Comparison of ENCODE assay signal across 9 cellular contexts in genomic region chr1:204162498-204163074, GRCh38. TPM values are rescaled to one million over a fixed set of nuclear protein-coding genes. Genes with fewer than 3 reads are reported as not detected.
DNase-seq lines count a peak whose midpoint lies in the region; ATAC-seq and TF ChIP-seq lines count a peak whose summit lies in the region.
"Had no signal": no experiment of that assay in that cellular context is flagged by ENCODE, and none has a peak within 500 bp of the region (broad histone marks: within the 10 kb centered on the region; RNA-seq: fewer than 3 reads in every experiment).

No MANE protein-coding gene starts in this region.

- H3K9me3 ChIP-seq in right lobe of liver: no peaks in the 10 kb centered on the region

- no peak for TF ChIP-seq POLR2A in right lobe of liver (IDR thresholded peaks at IDR 0.05)

- no peaks in the 10 kb centered on the region for H3K36me3 ChIP-seq in right lobe of liver

- DNase-seq in DMS153 treated with DMSO at 0.1 percent for 48 hours (lab: John Stamatoyannopoulos, UW; ENCODE audit: unreplicated experiment) (peak; percentile 93), NCI-H526 treated with DMSO at 0.1 percent for 48 hours (lab: John Stamatoyannopoulos, UW) (peak; percentile 59), dedifferentiated amniotic fluid mesenchymal stem cell (ENCODE audit: extremely low spot score) (peak; percentile 50), right lobe of liver (peak; percentile 81 to 84 (median 84))
- DNase-seq in activated CD4-positive, alpha-beta T cell treated with anti-CD3 and anti-CD28 coated beads, Interleukin-2, amount 50 U/mL, for 1 hour: peak; percentile 78
- DNase-seq in stimulated activated CD4-positive, alpha-beta T cell treated with anti-CD3 and anti-CD28 coated beads, TNF-alpha, amount 100 ng/mL, for 4 hours (ENCODE audit: low read depth in 3 of 3): peak; percentile 59 to 68 (median 63)

- H3K27ac ChIP-seq in right lobe of liver: no peak overlapping the region

- ATAC-seq in HG03521 (IDR thresholded peaks at IDR 0.05; ENCODE audit: unreplicated experiment) (peak; percentile 46), right lobe of liver (peak; percentile 93 to 98 (median 96)), HG03025 (IDR thresholded peaks at IDR 0.05; ENCODE audit: low FRiP score, unreplicated experiment) (no peak)

- intact Hi-C loops in right lobe of liver (cut with DNase I): loop anchor here (5.0 kb wide), 3 partner anchors 45 to 205 kb away; no protein-coding TSS in a partner anchor

- no peak overlapping the region for H3K4me3 ChIP-seq in right lobe of liver

- no peaks in the 10 kb centered on the region for H3K27me3 ChIP-seq in right lobe of liver

- WGBS in right lobe of liver (ENCODE audit: insufficient coverage, low coverage, low lambda C conversion rate, missing lambda C conversion rate): 13% methylated on average over 6 of the region's 7 CpGs

- peak; percentile 99 to 100 (median 100) for TF ChIP-seq CTCF in right lobe of liver (IDR thresholded peaks at IDR 0.05)

- H3K4me1 ChIP-seq in right lobe of liver: peaks cover 0 to 11% (median 0%) of the 10 kb centered on the region in 4 donors

RNA-seq across cellular contexts. Expression of gene REN, which starts 3.6 kb away (rescaled TPM):
- under 1 TPM in 5 of 6 experiments, not detected in 1; 0.25 to 0.44 (median 0.27) TPM for total RNA-seq in right lobe of liver
- total RNA-seq: activated CD8-positive, alpha-beta memory T cell treated with anti-CD3 and anti-CD28 coated beads for 36 hours had no signal

RNA-seq across cellular contexts. Expression of gene ETNK2, which starts 10.7 kb away (rescaled TPM):
- total RNA-seq in right lobe of liver: 100 to 1,000 TPM in 3 of 6 experiments, 10 to 100 TPM in 3; 30.9 to 231 (median 98.9) TPM

RNA-seq across cellular contexts. Expression of gene KISS1, which starts 33.7 kb away (rescaled TPM):
- total RNA-seq in right lobe of liver: 1 to 10 TPM in 1 of 6 experiments, under 1 TPM in 2, not detected in 3; 0.51 to 1.1 (median 0.72) TPM
- total RNA-seq: activated CD8-positive, alpha-beta memory T cell treated with anti-CD3 and anti-CD28 coated beads for 36 hours had no signal

RNA-seq across cellular contexts. Expression of gene GOLT1A, which starts 51.2 kb away (rescaled TPM):
- total RNA-seq in right lobe of liver: 100 to 1,000 TPM in 1 of 6 experiments, 10 to 100 TPM in 5; 49.4 to 103 (median 74.5) TPM
- total RNA-seq: activated CD8-positive, alpha-beta memory T cell treated with anti-CD3 and anti-CD28 coated beads for 36 hours had no signal
